In the genomic region with DNA sequence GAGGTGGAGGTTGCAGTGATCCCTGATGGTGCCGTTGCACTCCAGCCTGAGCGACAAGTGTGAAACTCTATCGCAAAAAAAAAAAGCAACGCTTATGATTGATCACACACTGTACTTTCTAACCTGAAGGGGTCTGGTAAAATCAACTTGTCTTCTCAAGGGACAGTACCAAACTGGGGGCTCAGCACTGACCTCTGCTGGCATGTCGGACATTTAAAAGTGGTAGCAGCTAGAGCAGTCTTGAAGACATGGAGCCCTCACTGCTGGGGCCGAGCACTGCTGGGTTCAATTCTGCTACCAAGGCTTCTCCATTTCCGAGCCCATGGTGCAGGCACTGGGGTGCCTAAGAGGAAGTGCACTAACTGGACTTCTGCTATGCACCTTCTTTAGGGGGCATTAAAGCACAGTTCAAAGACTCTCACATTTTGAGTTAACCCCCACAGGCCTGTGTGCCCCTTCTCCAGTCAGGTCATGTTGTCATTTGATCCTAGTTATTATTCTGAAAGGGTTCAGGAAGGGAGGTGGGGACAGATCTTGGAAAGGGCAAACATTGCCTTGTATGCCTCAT, we compare ENCODE assay signal across 8 cellular contexts. TPM values are rescaled to one million over a fixed set of nuclear protein-coding genes. Genes with fewer than 3 reads are reported as not detected.
A peak's percentile ranks its signal among the peaks of the same experiment; 100 is the strongest.
DNase-seq lines count a peak whose midpoint lies in the region; TF ChIP-seq lines count a peak whose summit lies in the region.

No MANE protein-coding gene starts in this region.

- no peaks in the 10 kb centered on the region for H3K27me3 ChIP-seq in transverse colon

- H3K4me3 ChIP-seq in transverse colon, result no peak overlapping the region

- no peaks in the 10 kb centered on the region for H3K9me3 ChIP-seq in transverse colon

- H3K27ac ChIP-seq in transverse colon, result no peak overlapping the region

- peak; percentile 43; the same call in 1 of the 2 replicates for TF ChIP-seq RAD21 in Ishikawa (IDR thresholded peaks at IDR 0.05; ENCODE audit: low read depth)

- 84 to 88% methylated on average over 5 to 7 of the region's 7 CpGs for WGBS in transverse colon (ENCODE audit: low coverage in 1 of 2), 2 donors

- DNase-seq in activated CD8-positive, alpha-beta memory T cell treated with anti-CD3 and anti-CD28 coated beads, Interleukin-2, amount 50 U/mL, for 4 hours, result peak; percentile 51
- DNase-seq in activated CD8-positive, alpha-beta memory T cell treated with anti-CD3 and anti-CD28 coated beads, Interleukin-2, amount 50 U/mL, for 48 hours, result no peak
- DNase-seq in activated T-cell treated with anti-CD3 and anti-CD28 coated beads for 4 hours (peak; percentile 20), kidney tubule cell (ENCODE audit: low spot score) (peak; percentile 16), transverse colon (peak; percentile 43), ecto neural progenitor cell (ENCODE audit: low spot score) (no peak), NCI-H2107 (lab: John Stamatoyannopoulos, UW) (no peak)

- TF ChIP-seq POLR2A in transverse colon (IDR thresholded peaks at IDR 0.05), result no peak

- intact Hi-C loops in transverse colon (cut with DNase I; ENCODE audit: low total_unique reads), result no loop called here

- in situ Hi-C loops in transverse colon (cut with MboI; ENCODE audit: low pct_ligation_motif_present in 1 of 4, low pct_unique_long_range_greater_than_20kb in 1 of 4, low sequenced_read_pairs in 3 of 4), result loop anchor here in 2 of 4 donors (5.0 to 10.0 kb wide), 2 partner anchors 64 to 193 kb away; no protein-coding TSS in a partner anchor

- no peaks in the 10 kb centered on the region for H3K36me3 ChIP-seq in transverse colon

- H3K4me1 ChIP-seq in transverse colon, result peaks cover 0 to 11% (median 3%) of the 10 kb centered on the region in 4 donors

- TF ChIP-seq CTCF in transverse colon (IDR thresholded peaks at IDR 0.05), result peak in 3 of 5 experiments; percentile 16 to 26 (median 18)

- no peak for TF ChIP-seq EP300 in Ishikawa (IDR thresholded peaks at IDR 0.05; ENCODE audit: borderline replicate concordance)
- no peak for TF ChIP-seq EP300 in transverse colon (IDR thresholded peaks at IDR 0.05; ENCODE audit: low read depth)

TF ChIP-seq in Ishikawa, 13 proteins besides CTCF, POLR2A, EP300 and RAD21:
- TF ChIP-seq, protein P1, sequence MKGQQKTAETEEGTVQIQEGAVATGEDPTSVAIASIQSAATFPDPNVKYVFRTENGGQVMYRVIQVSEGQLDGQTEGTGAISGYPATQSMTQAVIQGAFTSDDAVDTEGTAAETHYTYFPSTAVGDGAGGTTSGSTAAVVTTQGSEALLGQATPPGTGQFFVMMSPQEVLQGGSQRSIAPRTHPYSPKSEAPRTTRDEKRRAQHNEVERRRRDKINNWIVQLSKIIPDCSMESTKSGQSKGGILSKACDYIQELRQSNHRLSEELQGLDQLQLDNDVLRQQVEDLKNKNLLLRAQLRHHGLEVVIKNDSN (IDR thresholded peaks at IDR 0.05), result no peak
- TF ChIP-seq TEAD4 (IDR thresholded peaks at IDR 0.05), result no peak
- no peak for TF ChIP-seq CREB1 (IDR thresholded peaks at IDR 0.05; ENCODE audit: low read depth)
- no peak for TF ChIP-seq EGR1 (IDR thresholded peaks at IDR 0.05)
- TF ChIP-seq CEBPB (IDR thresholded peaks at IDR 0.05), result no peak
- no peak for TF ChIP-seq YY1 (IDR thresholded peaks at IDR 0.05; ENCODE audit: low read depth)
- TF ChIP-seq NFIC (IDR thresholded peaks at IDR 0.05), result no peak
- no peak for TF ChIP-seq FOXM1 (IDR thresholded peaks at IDR 0.05; ENCODE audit: borderline replicate concordance, low read depth)
- TF ChIP-seq, protein P2, sequence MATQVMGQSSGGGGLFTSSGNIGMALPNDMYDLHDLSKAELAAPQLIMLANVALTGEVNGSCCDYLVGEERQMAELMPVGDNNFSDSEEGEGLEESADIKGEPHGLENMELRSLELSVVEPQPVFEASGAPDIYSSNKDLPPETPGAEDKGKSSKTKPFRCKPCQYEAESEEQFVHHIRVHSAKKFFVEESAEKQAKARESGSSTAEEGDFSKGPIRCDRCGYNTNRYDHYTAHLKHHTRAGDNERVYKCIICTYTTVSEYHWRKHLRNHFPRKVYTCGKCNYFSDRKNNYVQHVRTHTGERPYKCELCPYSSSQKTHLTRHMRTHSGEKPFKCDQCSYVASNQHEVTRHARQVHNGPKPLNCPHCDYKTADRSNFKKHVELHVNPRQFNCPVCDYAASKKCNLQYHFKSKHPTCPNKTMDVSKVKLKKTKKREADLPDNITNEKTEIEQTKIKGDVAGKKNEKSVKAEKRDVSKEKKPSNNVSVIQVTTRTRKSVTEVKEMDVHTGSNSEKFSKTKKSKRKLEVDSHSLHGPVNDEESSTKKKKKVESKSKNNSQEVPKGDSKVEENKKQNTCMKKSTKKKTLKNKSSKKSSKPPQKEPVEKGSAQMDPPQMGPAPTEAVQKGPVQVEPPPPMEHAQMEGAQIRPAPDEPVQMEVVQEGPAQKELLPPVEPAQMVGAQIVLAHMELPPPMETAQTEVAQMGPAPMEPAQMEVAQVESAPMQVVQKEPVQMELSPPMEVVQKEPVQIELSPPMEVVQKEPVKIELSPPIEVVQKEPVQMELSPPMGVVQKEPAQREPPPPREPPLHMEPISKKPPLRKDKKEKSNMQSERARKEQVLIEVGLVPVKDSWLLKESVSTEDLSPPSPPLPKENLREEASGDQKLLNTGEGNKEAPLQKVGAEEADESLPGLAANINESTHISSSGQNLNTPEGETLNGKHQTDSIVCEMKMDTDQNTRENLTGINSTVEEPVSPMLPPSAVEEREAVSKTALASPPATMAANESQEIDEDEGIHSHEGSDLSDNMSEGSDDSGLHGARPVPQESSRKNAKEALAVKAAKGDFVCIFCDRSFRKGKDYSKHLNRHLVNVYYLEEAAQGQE (IDR thresholded peaks at IDR 0.05; ENCODE audit: low read depth), result no peak

RNA-seq across cellular contexts. Expression of a gene that starts 26.4 kb away (rescaled TPM):
- 1 to 10 TPM in 1 of 4 donors, not detected in 3; 1.1 TPM for total RNA-seq in transverse colon

Comparison
In these comparisons a context has a peak if more than half of its experiments do, and no peak if none do; other contexts are left out.
1. DNase-seq: peak in activated CD8-positive, alpha-beta memory T cell treated with anti-CD3 and anti-CD28 coated beads, Interleukin-2, amount 50 U/mL, for 4 hours (single experiment), activated T-cell treated with anti-CD3 and anti-CD28 coated beads for 4 hours (single experiment), kidney tubule cell (single experiment) and transverse colon (single experiment); none in activated CD8-positive, alpha-beta memory T cell treated with anti-CD3 and anti-CD28 coated beads, Interleukin-2, amount 50 U/mL, for 48 hours (single experiment), ecto neural progenitor cell (single experiment) and NCI-H2107 (single experiment).